18 cellular contexts compared by ENCODE assay signal in the genomic region with DNA sequence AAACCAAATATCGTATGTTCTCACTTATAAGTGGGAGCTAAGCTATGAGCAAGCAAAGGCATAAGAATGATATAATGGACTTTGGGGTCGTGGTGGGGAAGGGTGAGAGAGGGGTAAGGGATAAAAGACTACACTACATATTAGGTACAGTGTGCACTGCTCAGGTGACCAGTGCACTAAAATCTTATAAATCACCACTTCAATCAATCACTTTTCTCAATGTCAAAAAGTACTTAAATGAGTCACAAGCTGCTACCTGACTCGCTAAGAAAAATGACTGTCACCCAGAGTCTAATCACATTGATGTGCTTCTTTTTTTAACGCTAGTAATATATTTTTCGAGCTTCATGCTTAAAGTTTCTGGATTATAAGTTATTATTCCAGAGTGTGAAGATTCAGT.
"Had no signal": no experiment of that assay in that cellular context is flagged by ENCODE, and none has a peak within 500 bp of the region (broad histone marks: within the 10 kb centered on the region; RNA-seq: fewer than 3 reads in every experiment).

No MANE protein-coding gene starts in this region.

- H3K9me3 Mint-ChIP-seq: endodermal cell had no signal

- DNase-seq: activated CD4-positive, alpha-beta memory T cell treated with anti-CD3 and anti-CD28 coated beads, Interleukin-2, amount 10 ng/mL, durations not matched to agents 7 days and 5 days; activated CD4-positive, alpha-beta T cell treated with anti-CD3 and anti-CD28 coated beads for 1 hour; activated CD8-positive, alpha-beta memory T cell treated with anti-CD3 and anti-CD28 coated beads, Interleukin-2, amount 50 U/mL, for 4 hours; activated naive CD4-positive, alpha-beta T cell treated with anti-CD3 and anti-CD28 coated beads, Interleukin-2, amount 50 U/mL, for 16 hours; body of pancreas; dorsolateral prefrontal cortex; endodermal cell; foreskin fibroblast; left cardiac atrium; mesendoderm; naive thymus-derived CD4-positive, alpha-beta T cell; ovary; psoas muscle; right cardiac atrium; stimulated activated CD4-positive, alpha-beta T cell treated with anti-CD3 and anti-CD28 coated beads, Interleukin-2, amount 100 ng/mL, for 24 hours; upper lobe of right lung had no signal

- H3K27me3 Mint-ChIP-seq: activated CD4-positive, alpha-beta memory T cell treated with anti-CD3 and anti-CD28 coated beads, Interleukin-2, amount 10 ng/mL, durations not matched to agents 7 days and 5 days; naive thymus-derived CD4-positive, alpha-beta T cell had no signal

- H3K27ac ChIP-seq: body of pancreas, dorsolateral prefrontal cortex, epithelial cell of prostate, ovary, psoas muscle, thoracic aorta, upper lobe of right lung had no signal

- ATAC-seq: body of pancreas; left cardiac atrium; naive thymus-derived CD4-positive, alpha-beta T cell; psoas muscle; right cardiac atrium; upper lobe of right lung had no signal

- H3K27me3 ChIP-seq: body of pancreas, dorsolateral prefrontal cortex, ovary, upper lobe of right lung had no signal

- H3K27ac Mint-ChIP-seq: activated CD4-positive, alpha-beta memory T cell treated with anti-CD3 and anti-CD28 coated beads, Interleukin-2, amount 10 ng/mL, durations not matched to agents 7 days and 5 days; endodermal cell had no signal

- H3K4me3 Mint-ChIP-seq: activated CD4-positive, alpha-beta memory T cell treated with anti-CD3 and anti-CD28 coated beads, Interleukin-2, amount 10 ng/mL, durations not matched to agents 7 days and 5 days; endodermal cell had no signal

- H3K9me3 ChIP-seq: body of pancreas, ovary, psoas muscle, thoracic aorta, upper lobe of right lung had no signal
